Comparison of ENCODE assay signal across 2 cellular contexts in genomic region chr5:5155617-5156016, GRCh38.
A peak's percentile ranks its signal among the peaks of the same experiment; 100 is the strongest.
TF ChIP-seq lines count a peak whose summit lies in the region.

No MANE protein-coding gene starts in this region.

TF ChIP-seq in HepG2, 621 proteins besides CTCF, POLR2A, EP300 and RAD21:
- TF ChIP-seq GABPB1 (CRISPR knock-in tag; IDR thresholded peaks at IDR 0.05) (peak; percentile 29; the same call in 1 of the 2 replicates), ZNF660 (CRISPR knock-in tag; IDR thresholded peaks at IDR 0.05; ENCODE audit: borderline replicate concordance, low read depth) (no peak), GABPA (IDR thresholded peaks at IDR 0.05; ENCODE audit: low read depth, low read length) (no peak), GABPA (CRISPR knock-in tag; IDR thresholded peaks at IDR 0.05; ENCODE audit: low read depth) (peak; percentile 68; the same call in 1 of the 2 replicates)

TF ChIP-seq in PFSK-1, 5 proteins besides CTCF, POLR2A, EP300 and RAD21:
- TF ChIP-seq TAF1 (IDR thresholded peaks at IDR 0.05; ENCODE audit: borderline replicate concordance, insufficient read depth, low read length) (no peak), FOXP2 (optimal IDR thresholded peaks at IDR 0.05; ENCODE audit: borderline replicate concordance, extremely low read depth, extremely low read length, insufficient read depth) (peak; percentile 86)
